In the genomic region with DNA sequence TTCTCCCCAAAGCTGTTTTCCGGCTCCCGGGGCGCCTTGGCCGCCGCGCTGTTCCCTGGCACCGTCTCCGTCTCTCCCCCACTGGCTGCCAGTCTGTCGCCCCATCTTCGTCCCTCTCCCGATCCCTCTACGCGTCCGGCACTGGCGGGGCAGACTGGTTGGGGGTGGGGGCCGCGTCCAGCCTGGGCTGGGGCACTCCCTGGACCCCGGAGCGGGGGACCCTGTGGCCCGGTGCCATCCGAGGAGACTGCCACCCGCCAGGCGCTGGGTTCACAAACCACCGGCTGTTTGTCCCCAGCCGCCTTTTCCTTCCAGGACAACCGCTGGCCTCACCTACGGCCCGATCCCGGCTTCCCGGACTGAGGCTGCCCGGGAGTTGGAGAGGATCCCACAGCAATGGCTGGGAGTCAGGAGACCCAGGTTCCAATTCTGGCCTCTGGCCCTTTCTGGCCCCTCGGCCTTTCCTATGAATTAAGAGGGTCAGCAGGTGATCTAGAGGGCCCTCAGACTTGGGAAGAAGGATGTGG, we compare ENCODE assay signal across 17 cellular contexts. TPM values are rescaled to one million over a fixed set of nuclear protein-coding genes. Genes with fewer than 3 reads are reported as not detected.
DNase-seq lines count a peak whose midpoint lies in the region; ATAC-seq and TF ChIP-seq lines count a peak whose summit lies in the region.
"Had no signal": no experiment of that assay in that cellular context is flagged by ENCODE, and none has a peak within 500 bp of the region (broad histone marks: within the 10 kb centered on the region; RNA-seq: fewer than 3 reads in every experiment).

No MANE protein-coding gene starts in this region.

- BruUV-seq in A673 (replicated peaks; lab: Mats Ljungman, UMichigan): no TSS peak

- H3K27me3 ChIP-seq in A673 (replicated peaks; ENCODE audit: insufficient read depth, low read depth, low read length, poor library complexity): peaks cover 47% of the 10 kb centered on the region
- peaks cover 13% of the 10 kb centered on the region; the same call in 1 of the 2 replicates for H3K27me3 ChIP-seq in GM23248 (replicated peaks; ENCODE audit: insufficient read depth)

- no peaks in the 10 kb centered on the region for H4K20me1 ChIP-seq in GM23248 (ENCODE audit: insufficient read depth)

- ATAC-seq in mucosa of descending colon (peak; percentile 4), GM19328 (IDR thresholded peaks at IDR 0.05; ENCODE audit: unreplicated experiment) (no peak), GM19395 (IDR thresholded peaks at IDR 0.05; ENCODE audit: unreplicated experiment) (no peak), GM18519 (IDR thresholded peaks at IDR 0.05; ENCODE audit: low FRiP score, unreplicated experiment) (no peak)

- peaks cover 0 to 10% (median 0%) of the 10 kb centered on the region in 5 experiments for H3K9me3 Mint-ChIP-seq in brain
- H3K9me3 Mint-ChIP-seq: activated naive CD4-positive, alpha-beta T cell treated with anti-CD3 and anti-CD28 coated beads, Interleukin-2, amount 10 ng/mL, durations not matched to agents 7 days and 5 days; CD8-positive, alpha-beta memory T cell had no signal

- intact Hi-C loops in A673 (cut with micrococcal nuclease; ENCODE audit: unreplicated experiment): loop anchor here (2.0 to 10.0 kb wide), 4 partner anchors 73 to 233 kb away; no protein-coding TSS in a partner anchor
- intact Hi-C loops in mucosa of descending colon (cut with DNase I, micrococcal nuclease): loop anchor here in 1 of 2 donors (5.0 kb wide), 1 partner anchor 238 kb away; no protein-coding TSS in a partner anchor

- no peaks in the 10 kb centered on the region for H3K36me3 Mint-ChIP-seq in brain
- H3K36me3 Mint-ChIP-seq: activated naive CD4-positive, alpha-beta T cell treated with anti-CD3 and anti-CD28 coated beads, Interleukin-2, amount 10 ng/mL, durations not matched to agents 7 days and 5 days; CD8-positive, alpha-beta memory T cell had no signal

- peak overlapping the region in 4 of 5 experiments; percentile 14 to 76 (median 47) for H3K4me3 Mint-ChIP-seq in brain

- peak overlapping the region; percentile 98 for H3K4me2 ChIP-seq in GM23248 (ENCODE audit: unreplicated experiment)

- WGBS in GM23248 (ENCODE audit: low coverage in 1 of 2, low lambda C conversion rate in 2 of 2, missing lambda C conversion rate in 2 of 2), 2 experiments: 3 to 7% methylated on average over 20 to 32 of the region's 32 CpGs

- H3K27ac ChIP-seq in A673 (ENCODE audit: low read depth, low read length, poor library complexity, severe bottlenecking) (no peak overlapping the region), GM23248 (no peak overlapping the region)

- TF ChIP-seq CTCF in A673 (conservative IDR thresholded peaks at IDR 0.05; ENCODE audit: low read depth, low read length) (no peak), brain (conservative IDR thresholded peaks at IDR 0.05) (no peak), mucosa of descending colon (IDR thresholded peaks at IDR 0.05) (no peak)

- H3K9me2 ChIP-seq in GM23248 (ENCODE audit: insufficient read depth): no peaks in the 10 kb centered on the region

- H2AFZ ChIP-seq in GM23248: peak overlapping the region; percentile 95

- no peak overlapping the region for H3K9ac ChIP-seq in GM23248

- peaks cover 11% of the 10 kb centered on the region; the same call in 1 of the 2 replicates for H3F3A ChIP-seq in GM23248 (ENCODE audit: insufficient read depth)

- POLR2A ChIA-PET in A673 (lab: Charles Lee; ENCODE audit: low non-redundant PET): no interaction called here

- DNase-seq in A673 (ENCODE audit: low spot score) (no peak), GM23248 (no peak), mucosa of descending colon (peak in 1 of 3 donors; percentile 55), globus pallidus (ENCODE audit: low spot score) (no peak)
- DNase-seq: CD8-positive, alpha-beta memory T cell; left ventricle myocardium superior; NCI-H187 treated with DMSO at 0.1 percent for 48 hours; stimulated activated CD4-positive, alpha-beta T cell treated with anti-CD3 and anti-CD28 coated beads, Interleukin-1b, Interleukin-23, amount 100 ng/mL, for 48 hours; stimulated activated naive CD4-positive, alpha-beta T cell; T-helper 1 cell had no signal

- CTCF ChIA-PET in A673 (lab: Charles Lee): interaction anchor here (0.8 kb wide), 1 partner anchor 70 kb away, joined by 3 read pairs; no protein-coding TSS in a partner anchor

- no peak overlapping the region for H3K27ac Mint-ChIP-seq in brain
- H3K27ac Mint-ChIP-seq: activated naive CD4-positive, alpha-beta T cell treated with anti-CD3 and anti-CD28 coated beads, Interleukin-2, amount 10 ng/mL, durations not matched to agents 7 days and 5 days had no signal

- H3K9me3 ChIP-seq in A673 (ENCODE audit: low read depth, low read length, poor library complexity, severe bottlenecking): no peaks in the 10 kb centered on the region
- no peaks in the 10 kb centered on the region for H3K9me3 ChIP-seq in GM23248 (ENCODE audit: low read depth)
- H3K9me3 ChIP-seq in mucosa of descending colon: no peaks in the 10 kb centered on the region

- H3K36me3 ChIP-seq in A673 (ENCODE audit: insufficient read depth, low read length, poor library complexity, severe bottlenecking): no peaks in the 10 kb centered on the region
- H3K36me3 ChIP-seq in GM23248 (ENCODE audit: low read depth): no peaks in the 10 kb centered on the region
- no peaks in the 10 kb centered on the region for H3K36me3 ChIP-seq in mucosa of descending colon (ENCODE audit: low read depth)

- peaks cover 75% of the 10 kb centered on the region for H3K27me3 Mint-ChIP-seq in brain

- no peaks in the 10 kb centered on the region for H3K79me2 ChIP-seq in GM23248 (ENCODE audit: insufficient read depth)

- H3K4me1 Mint-ChIP-seq in brain: peaks cover 37% of the 10 kb centered on the region

- H3K4me3 ChIP-seq in A673 (ENCODE audit: low read depth, low read length, poor library complexity, severe bottlenecking) (peak overlapping the region; percentile 55), GM23248 (peak overlapping the region; percentile 94; the same call in 1 of the 2 replicates), mucosa of descending colon (no peak overlapping the region)

- H3K4me1 ChIP-seq in A673 (ENCODE audit: insufficient read depth, low read length, poor library complexity, severe bottlenecking) (no peaks in the 10 kb centered on the region), GM23248 (ENCODE audit: insufficient read depth) (peaks cover 11% of the 10 kb centered on the region; the same call in 1 of the 2 replicates), mucosa of descending colon (ENCODE audit: low read depth) (peaks cover 19% of the 10 kb centered on the region)

- in situ Hi-C loops in GM23248 (cut with MboI): no loop called here

RNA-seq across cellular contexts. Expression of a gene that starts 1.0 kb away (rescaled TPM):
- total RNA-seq in A673 (2021) (0.19 TPM in 1 of 2 replicates, not detected in the other), mucosa of descending colon (10 to 100 TPM in 1 of 3 donors, 1 to 10 TPM in 2; 2.6 to 10.7 (median 7.3) TPM)
- 20.2 and 20.9 TPM in 2 replicates for total RNA-seq in GM23248 (2014; rRNA removed; shearing (Covaris generic))
- polyA plus RNA-seq in GM23248 (2016; fragmentation: Nextera tagmentation; extraction: Ambion mirVana) (21.4 and 23.7 TPM in 2 replicates), brain (ENCODE audit: insufficient read depth, low read depth, low replicate concordance) (0.78 TPM)
- total RNA-seq: CD8-positive, alpha-beta memory T cell had no signal
- polyA plus RNA-seq: CD8-positive, alpha-beta memory T cell had no signal

RNA-seq across cellular contexts. Expression of a gene that starts 43.5 kb away (rescaled TPM):
- total RNA-seq in A673 (2021) (not detected in 2 replicates), mucosa of descending colon (under 1 TPM in 2 of 3 donors, not detected in 1; 0.24 to 0.87 TPM)
- total RNA-seq in GM23248 (2014; rRNA removed; shearing (Covaris generic)): not detected in 2 replicates
- polyA plus RNA-seq in GM23248 (2016; fragmentation: Nextera tagmentation; extraction: Ambion mirVana) (0.18 and 0.53 TPM in 2 replicates), brain (ENCODE audit: insufficient read depth, low read depth, low replicate concordance) (not detected)
- total RNA-seq: CD8-positive, alpha-beta memory T cell; fibroblast of villous mesenchyme; left ventricle myocardium superior; osteocyte had no signal
- polyA plus RNA-seq: CD8-positive, alpha-beta memory T cell had no signal
